In genomic region chr5:161778796-161779195, GRCh38 we compare ENCODE assay signal across 14 cellular contexts.
DNase-seq lines count a peak whose midpoint lies in the region; TF ChIP-seq lines count a peak whose summit lies in the region.
"Had no signal": no experiment of that assay in that cellular context is flagged by ENCODE, and none has a peak within 500 bp of the region (broad histone marks: within the 10 kb centered on the region; RNA-seq: fewer than 3 reads in every experiment).

No MANE protein-coding gene starts in this region.

- DNase-seq in DMS79 (lab: John Stamatoyannopoulos, UW) (peak; percentile 46), NCI-H524 (lab: John Stamatoyannopoulos, UW) (peak; percentile 53 to 77), putamen (ENCODE audit: low spot score) (peak; percentile 69), H7 (no peak), chondrocyte (ENCODE audit: low spot score) (no peak)
- DNase-seq: AML-193; Caco-2; Calu3; CD4-positive, alpha-beta T cell; CD8-positive, alpha-beta T cell; GF-D8 had no signal

- no peak overlapping the region for H3K4me3 ChIP-seq in H7 (ENCODE audit: insufficient read depth, low read depth, low read length)
- H3K4me3 ChIP-seq: A549; BLaER1 treated with 17β-estradiol and CSF1 and Interleukin-3, amounts not matched to agents 10 nM and 100 nM had no signal

- H3K4me1 Mint-ChIP-seq in chondrocyte (ENCODE audit: low read depth): no peaks in the 10 kb centered on the region
- H3K4me1 Mint-ChIP-seq: B cell had no signal

- H3K36me3 ChIP-seq in H7 (replicated peaks; ENCODE audit: control insufficient read depth, insufficient read depth, low read length): no peaks in the 10 kb centered on the region
- H3K36me3 ChIP-seq: BLaER1 treated with 17β-estradiol and CSF1 and Interleukin-3, amounts not matched to agents 10 nM and 100 nM had no signal

- TF ChIP-seq CTCF in chondrocyte (IDR thresholded peaks at IDR 0.05): no peak

- H3K27me3 ChIP-seq in H7 (ENCODE audit: control insufficient read depth, insufficient read depth, low read length): no peaks in the 10 kb centered on the region
- H3K27me3 ChIP-seq: BLaER1 treated with 17β-estradiol and CSF1 and Interleukin-3, amounts not matched to agents 10 nM and 100 nM had no signal

- H3K9me3 Mint-ChIP-seq in chondrocyte (ENCODE audit: low read depth): no peaks in the 10 kb centered on the region

- H3K27me3 Mint-ChIP-seq in chondrocyte (ENCODE audit: low read depth): no peaks in the 10 kb centered on the region
- H3K27me3 Mint-ChIP-seq: B cell; CD4-positive, alpha-beta T cell had no signal

- no peak overlapping the region for H3K27ac Mint-ChIP-seq in chondrocyte (ENCODE audit: unreplicated experiment)
- H3K27ac Mint-ChIP-seq: B cell; CD4-positive, alpha-beta T cell; CD8-positive, alpha-beta T cell had no signal

- no peak overlapping the region for H3K4me3 Mint-ChIP-seq in chondrocyte (ENCODE audit: unreplicated experiment)
- H3K4me3 Mint-ChIP-seq: B cell; CD4-positive, alpha-beta T cell; CD8-positive, alpha-beta T cell had no signal

- H3K36me3 Mint-ChIP-seq in chondrocyte (ENCODE audit: low read depth): no peaks in the 10 kb centered on the region
- H3K36me3 Mint-ChIP-seq: CD8-positive, alpha-beta T cell had no signal

Comparison
In these comparisons a context has a peak if more than half of its experiments do, and no peak if none do; other contexts are left out.
1. DNase-seq: peak in DMS79 (single experiment), NCI-H524 (2 of 2) and putamen (single experiment); none in H7 (single experiment) and chondrocyte (single experiment).